ENCODE assay signal across 8 cellular contexts in genomic region chr5:176810084-176810597, GRCh38. TPM values are rescaled to one million over a fixed set of nuclear protein-coding genes. Genes with fewer than 3 reads are reported as not detected.
DNase-seq lines count a peak whose midpoint lies in the region; ATAC-seq, FAIRE-seq and TF ChIP-seq lines count a peak whose summit lies in the region.

UNC5A (plus strand) TSS chr5:176810559; CDS start chr5:176810751, 192 bp downstream.

- no peak within 1 kb of the TSS for H3K4ac ChIP-seq in mesendoderm (ENCODE audit: low read depth, low read length)

- no peaks in the 10 kb centered on the region for H3K79me1 ChIP-seq in mesendoderm (ENCODE audit: low read length)

- FAIRE-seq in D721Med (lab: Jason Lieb, UNC): no peak

- TF ChIP-seq CTCF in D721Med (IDR thresholded peaks at IDR 0.05; ENCODE audit: insufficient read depth, missing control alignments): no peak
- TF ChIP-seq CTCF in WERI-Rb-1 (IDR thresholded peaks at IDR 0.05; ENCODE audit: low read depth, low read length): no peak

- in situ Hi-C loops in KBM-7 (cut with MboI; ENCODE audit: low pct_unique_long_range_greater_than_20kb, low sequenced_read_pairs): no loop called here

- H3K27ac ChIP-seq in WERI-Rb-1 (peak within 1 kb of the TSS; percentile 93), mesendoderm (ENCODE audit: low read depth, low read length) (no peak within 1 kb of the TSS)

- H2AK5ac ChIP-seq in mesendoderm (ENCODE audit: low read length): no peak within 1 kb of the TSS

- H3K56ac ChIP-seq in mesendoderm (ENCODE audit: low read length): peak within 1 kb of the TSS; percentile 49

- H4K5ac ChIP-seq in mesendoderm (ENCODE audit: low read length): no peak within 1 kb of the TSS

- H3K4me1 ChIP-seq in mesendoderm (ENCODE audit: control insufficient read depth, low read depth, low read length): peaks cover 2% of the 10 kb centered on the region

- peak within 1 kb of the TSS; percentile 69 for H3K4me3 ChIP-seq in WERI-Rb-1 (ENCODE audit: low read depth, low read length)
- H3K4me3 ChIP-seq in mesendoderm (ENCODE audit: low read length): peak within 1 kb of the TSS; percentile 22

- H3K9ac ChIP-seq in mesendoderm (ENCODE audit: low read length): peak within 1 kb of the TSS; percentile 27

- peak; percentile 35 for ATAC-seq in central memory CD8-positive, alpha-beta T cell (replicated peaks; ENCODE audit: extremely low read depth, poor library complexity, severe bottlenecking)
- ATAC-seq in stimulated activated naive CD8-positive, alpha-beta T cell treated with anti-CD3 and anti-CD28 coated beads, Interleukin-15, Interleukin-2, amounts not matched to agents 100 U/mL and 50 U/mL, for 24 hours: peak; percentile 39
- ATAC-seq in GM18867 (IDR thresholded peaks at IDR 0.05; ENCODE audit: unreplicated experiment) (no peak), GM18502 (IDR thresholded peaks at IDR 0.05; ENCODE audit: poor library complexity, unreplicated experiment) (no peak)

- H2BK120ac ChIP-seq in mesendoderm (ENCODE audit: low read depth, low read length): no peak within 1 kb of the TSS

- H3K18ac ChIP-seq in mesendoderm (ENCODE audit: low read length): no peak within 1 kb of the TSS

- H3K27me3 ChIP-seq in WERI-Rb-1 (ENCODE audit: insufficient read depth, low read depth, severe bottlenecking): no peaks in the 10 kb centered on the region
- H3K27me3 ChIP-seq in mesendoderm (ENCODE audit: insufficient read depth, low read length, poor library complexity): peaks cover 30% of the 10 kb centered on the region

- peaks cover 17% of the 10 kb centered on the region for H3K4me1 Mint-ChIP-seq in central memory CD8-positive, alpha-beta T cell

- no CpG with 5 or more reads among the region's 65 CpGs for WGBS in mesendoderm (ENCODE audit: extremely low coverage, insufficient coverage, low lambda C conversion rate)

- H2BK5ac ChIP-seq in mesendoderm (ENCODE audit: low read length): no peak within 1 kb of the TSS

- no peaks in the 10 kb centered on the region for H3K9me3 ChIP-seq in WERI-Rb-1 (ENCODE audit: severe bottlenecking)

- peak within 1 kb of the TSS; percentile 83 for H3K4me2 ChIP-seq in mesendoderm (ENCODE audit: low read length)

- H3K9me3 Mint-ChIP-seq in central memory CD8-positive, alpha-beta T cell: no peaks in the 10 kb centered on the region

- peaks cover 2% of the 10 kb centered on the region for H3K36me3 Mint-ChIP-seq in central memory CD8-positive, alpha-beta T cell (ENCODE audit: insufficient read depth)

- no peak within 1 kb of the TSS for H2BK15ac ChIP-seq in mesendoderm (replicated peaks; ENCODE audit: low read depth)

- H3K23ac ChIP-seq in mesendoderm (ENCODE audit: low read length): no peak within 1 kb of the TSS

- H3K36me3 ChIP-seq in WERI-Rb-1 (no peaks in the 10 kb centered on the region), mesendoderm (ENCODE audit: control insufficient read depth, insufficient read depth, low read length) (no peaks in the 10 kb centered on the region)

- no peak within 1 kb of the TSS for H3K27ac Mint-ChIP-seq in central memory CD8-positive, alpha-beta T cell (ENCODE audit: low read depth)

- no peak within 1 kb of the TSS for H4K8ac ChIP-seq in mesendoderm (ENCODE audit: low read depth, low read length)

- H3K4me3 Mint-ChIP-seq in central memory CD8-positive, alpha-beta T cell: peak within 1 kb of the TSS; percentile 74

- DNase-seq in D721Med (ENCODE audit: insufficient read length, low spot score) (peak; percentile 69), KBM-7 (peak; percentile 49), WERI-Rb-1 (peak; percentile 86), mesendoderm (peak; percentile 73)
- peak in 1 of 2 donors; percentile 25 for DNase-seq in central memory CD8-positive, alpha-beta T cell (ENCODE audit: low spot score in 2 of 2)
- peak; percentile 78 for DNase-seq in stimulated activated naive CD8-positive, alpha-beta T cell treated with anti-CD3 and anti-CD28 coated beads, Interleukin-15, Interleukin-2, amounts not matched to agents 100 U/mL and 50 U/mL, for 24 hours

- H3K79me2 ChIP-seq in mesendoderm (ENCODE audit: control insufficient read depth, insufficient read depth, low read length): no peaks in the 10 kb centered on the region

- H3K27me3 Mint-ChIP-seq in central memory CD8-positive, alpha-beta T cell: peaks cover 92% of the 10 kb centered on the region

RNA-seq across cellular contexts. Expression of gene UNC5A, which starts in this region (rescaled TPM):
- polyA plus RNA-seq in mesendoderm (2013, experiment 1 of 2): 0.21 TPM
- polyA plus RNA-seq in mesendoderm (2013, experiment 2 of 2): 0.17 TPM

Comparison
In these comparisons a context has a peak if more than half of its experiments do, and no peak if none do; other contexts are left out.
1. ATAC-seq: peak in central memory CD8-positive, alpha-beta T cell (single experiment) and stimulated activated naive CD8-positive, alpha-beta T cell treated with anti-CD3 and anti-CD28 coated beads, Interleukin-15, Interleukin-2, amounts not matched to agents 100 U/mL and 50 U/mL, for 24 hours (single experiment); none in GM18867 (single experiment) and GM18502 (single experiment).